In the genomic region with DNA sequence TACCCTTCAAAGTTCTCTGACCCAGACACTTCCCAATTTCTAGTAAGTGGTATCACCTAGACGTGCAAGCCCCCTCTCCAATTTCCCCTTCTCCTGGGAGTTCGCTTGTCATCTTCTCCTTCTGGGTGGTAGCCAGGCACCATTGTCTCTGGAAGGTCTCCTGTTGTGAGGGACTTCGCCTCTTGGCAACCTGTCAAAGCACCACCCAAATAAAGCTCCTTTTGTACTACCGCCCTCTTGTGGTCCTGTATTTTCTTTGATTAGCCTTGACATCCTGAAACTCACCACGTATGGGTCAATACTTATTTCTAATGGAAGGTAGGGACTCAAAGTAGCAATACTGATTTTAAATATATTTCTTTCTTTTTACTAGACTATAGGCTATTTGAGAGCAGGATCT, we compare ENCODE assay signal across 1 cellular context.
A peak's percentile ranks its signal among the peaks of the same experiment; 100 is the strongest.
TF ChIP-seq lines count a peak whose summit lies in the region.

No MANE protein-coding gene starts in this region.

TF ChIP-seq in K562, 482 proteins besides CTCF, POLR2A, EP300 and RAD21 (continued from another document and continues in another):
- TF ChIP-seq, protein P1, sequence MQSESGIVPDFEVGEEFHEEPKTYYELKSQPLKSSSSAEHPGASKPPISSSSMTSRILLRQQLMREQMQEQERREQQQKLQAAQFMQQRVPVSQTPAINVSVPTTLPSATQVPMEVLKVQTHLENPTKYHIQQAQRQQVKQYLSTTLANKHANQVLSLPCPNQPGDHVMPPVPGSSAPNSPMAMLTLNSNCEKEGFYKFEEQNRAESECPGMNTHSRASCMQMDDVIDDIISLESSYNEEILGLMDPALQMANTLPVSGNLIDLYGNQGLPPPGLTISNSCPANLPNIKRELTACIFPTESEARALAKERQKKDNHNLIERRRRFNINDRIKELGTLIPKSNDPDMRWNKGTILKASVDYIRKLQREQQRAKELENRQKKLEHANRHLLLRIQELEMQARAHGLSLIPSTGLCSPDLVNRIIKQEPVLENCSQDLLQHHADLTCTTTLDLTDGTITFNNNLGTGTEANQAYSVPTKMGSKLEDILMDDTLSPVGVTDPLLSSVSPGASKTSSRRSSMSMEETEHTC (IDR thresholded peaks at IDR 0.05) = no peak
- TF ChIP-seq HDAC1 (IDR thresholded peaks at IDR 0.05) (no peak), ZNF75A (CRISPR knock-in tag; IDR thresholded peaks at IDR 0.05) (no peak), ATF1 (CRISPR knock-in tag; IDR thresholded peaks at IDR 0.05) (no peak), ATF1 (tag; IDR thresholded peaks at IDR 0.05) (no peak), ZNF274 (IDR thresholded peaks at IDR 0.05; ENCODE audit: borderline replicate concordance, low read depth, low read length) (no peak), ZNF778 (CRISPR knock-in tag; IDR thresholded peaks at IDR 0.05) (no peak), EZH2 (IDR thresholded peaks at IDR 0.05; ENCODE audit: borderline replicate concordance, low read depth, low read length) (no peak), HDAC3 (IDR thresholded peaks at IDR 0.05; ENCODE audit: borderline replicate concordance, partially characterized antibody) (no peak), RFX5 (IDR thresholded peaks at IDR 0.05; ENCODE audit: low read depth, low read length) (0 out of 2 replicates have a peak, but pooled peaks have one; percentile 41), ZNF445 (CRISPR knock-in tag; IDR thresholded peaks at IDR 0.05; ENCODE audit: low read depth) (no peak), SRSF1 (IDR thresholded peaks at IDR 0.05; ENCODE audit: low read depth, low read length) (no peak), ZSCAN29 (IDR thresholded peaks at IDR 0.05) (no peak), CBX8 (IDR thresholded peaks at IDR 0.05; ENCODE audit: borderline replicate concordance, extremely low read depth, low read depth, low read length, poor library complexity, severe bottlenecking) (no peak), MBD2 (IDR thresholded peaks at IDR 0.05; ENCODE audit: borderline replicate concordance, low read depth) (no peak), SMC3 (conservative IDR thresholded peaks at IDR 0.05; ENCODE audit: insufficient read depth, low read depth, low read length) (peak; percentile 95), CREM (IDR thresholded peaks at IDR 0.05; ENCODE audit: low read depth) (no peak), ZNF140 (CRISPR knock-in tag; IDR thresholded peaks at IDR 0.05) (no peak), MYC (IDR thresholded peaks at IDR 0.05; ENCODE audit: low read depth, low read length) (0 out of 2 replicates have a peak, but pooled peaks have one; percentile 15), MYC (CRISPR knock-in tag; IDR thresholded peaks at IDR 0.05; ENCODE audit: borderline replicate concordance, low read depth) (no peak), POLR3A (IDR thresholded peaks at IDR 0.05; ENCODE audit: borderline replicate concordance, extremely low read depth, insufficient read depth, insufficient read length) (no peak), XRCC3 (IDR thresholded peaks at IDR 0.05) (no peak), PRMT5 (CRISPR knock-in tag; IDR thresholded peaks at IDR 0.05) (no peak), PTBP1 (IDR thresholded peaks at IDR 0.05; ENCODE audit: low read depth, low read length) (no peak), KDM4B (IDR thresholded peaks at IDR 0.05; ENCODE audit: borderline replicate concordance in 2 of 2, low read depth in 1 of 2) (no peak), U2AF1 (optimal IDR thresholded peaks at IDR 0.05; ENCODE audit: low read depth, low read length) (no peak), ZNF324 (CRISPR knock-in tag; IDR thresholded peaks at IDR 0.05) (no peak), RCOR1 (IDR thresholded peaks at IDR 0.05; ENCODE audit: borderline replicate concordance in 1 of 2, low read depth in 2 of 2, low read length in 2 of 2) (peak in 1 of 2 experiments; percentile 46; a peak in 1 of 4 replicates), ZNF586 (CRISPR knock-in tag; conservative IDR thresholded peaks at IDR 0.05) (no peak), ARID1B (IDR thresholded peaks at IDR 0.05) (no peak), SRSF3 (IDR thresholded peaks at IDR 0.05; ENCODE audit: insufficient read depth, low read length) (no peak), ZNF57 (CRISPR knock-in tag; IDR thresholded peaks at IDR 0.05) (no peak)
- TF ChIP-seq, protein P2, sequence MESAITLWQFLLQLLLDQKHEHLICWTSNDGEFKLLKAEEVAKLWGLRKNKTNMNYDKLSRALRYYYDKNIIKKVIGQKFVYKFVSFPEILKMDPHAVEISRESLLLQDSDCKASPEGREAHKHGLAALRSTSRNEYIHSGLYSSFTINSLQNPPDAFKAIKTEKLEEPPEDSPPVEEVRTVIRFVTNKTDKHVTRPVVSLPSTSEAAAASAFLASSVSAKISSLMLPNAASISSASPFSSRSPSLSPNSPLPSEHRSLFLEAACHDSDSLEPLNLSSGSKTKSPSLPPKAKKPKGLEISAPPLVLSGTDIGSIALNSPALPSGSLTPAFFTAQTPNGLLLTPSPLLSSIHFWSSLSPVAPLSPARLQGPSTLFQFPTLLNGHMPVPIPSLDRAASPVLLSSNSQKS (CRISPR knock-in tag; IDR thresholded peaks at IDR 0.05) = no peak
- TF ChIP-seq, protein P3, sequence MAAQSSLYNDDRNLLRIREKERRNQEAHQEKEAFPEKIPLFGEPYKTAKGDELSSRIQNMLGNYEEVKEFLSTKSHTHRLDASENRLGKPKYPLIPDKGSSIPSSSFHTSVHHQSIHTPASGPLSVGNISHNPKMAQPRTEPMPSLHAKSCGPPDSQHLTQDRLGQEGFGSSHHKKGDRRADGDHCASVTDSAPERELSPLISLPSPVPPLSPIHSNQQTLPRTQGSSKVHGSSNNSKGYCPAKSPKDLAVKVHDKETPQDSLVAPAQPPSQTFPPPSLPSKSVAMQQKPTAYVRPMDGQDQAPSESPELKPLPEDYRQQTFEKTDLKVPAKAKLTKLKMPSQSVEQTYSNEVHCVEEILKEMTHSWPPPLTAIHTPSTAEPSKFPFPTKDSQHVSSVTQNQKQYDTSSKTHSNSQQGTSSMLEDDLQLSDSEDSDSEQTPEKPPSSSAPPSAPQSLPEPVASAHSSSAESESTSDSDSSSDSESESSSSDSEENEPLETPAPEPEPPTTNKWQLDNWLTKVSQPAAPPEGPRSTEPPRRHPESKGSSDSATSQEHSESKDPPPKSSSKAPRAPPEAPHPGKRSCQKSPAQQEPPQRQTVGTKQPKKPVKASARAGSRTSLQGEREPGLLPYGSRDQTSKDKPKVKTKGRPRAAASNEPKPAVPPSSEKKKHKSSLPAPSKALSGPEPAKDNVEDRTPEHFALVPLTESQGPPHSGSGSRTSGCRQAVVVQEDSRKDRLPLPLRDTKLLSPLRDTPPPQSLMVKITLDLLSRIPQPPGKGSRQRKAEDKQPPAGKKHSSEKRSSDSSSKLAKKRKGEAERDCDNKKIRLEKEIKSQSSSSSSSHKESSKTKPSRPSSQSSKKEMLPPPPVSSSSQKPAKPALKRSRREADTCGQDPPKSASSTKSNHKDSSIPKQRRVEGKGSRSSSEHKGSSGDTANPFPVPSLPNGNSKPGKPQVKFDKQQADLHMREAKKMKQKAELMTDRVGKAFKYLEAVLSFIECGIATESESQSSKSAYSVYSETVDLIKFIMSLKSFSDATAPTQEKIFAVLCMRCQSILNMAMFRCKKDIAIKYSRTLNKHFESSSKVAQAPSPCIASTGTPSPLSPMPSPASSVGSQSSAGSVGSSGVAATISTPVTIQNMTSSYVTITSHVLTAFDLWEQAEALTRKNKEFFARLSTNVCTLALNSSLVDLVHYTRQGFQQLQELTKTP (IDR thresholded peaks at IDR 0.05; ENCODE audit: low read depth in 1 of 2, partially characterized antibody in 2 of 2) = no peak
- TF ChIP-seq, protein P4, sequence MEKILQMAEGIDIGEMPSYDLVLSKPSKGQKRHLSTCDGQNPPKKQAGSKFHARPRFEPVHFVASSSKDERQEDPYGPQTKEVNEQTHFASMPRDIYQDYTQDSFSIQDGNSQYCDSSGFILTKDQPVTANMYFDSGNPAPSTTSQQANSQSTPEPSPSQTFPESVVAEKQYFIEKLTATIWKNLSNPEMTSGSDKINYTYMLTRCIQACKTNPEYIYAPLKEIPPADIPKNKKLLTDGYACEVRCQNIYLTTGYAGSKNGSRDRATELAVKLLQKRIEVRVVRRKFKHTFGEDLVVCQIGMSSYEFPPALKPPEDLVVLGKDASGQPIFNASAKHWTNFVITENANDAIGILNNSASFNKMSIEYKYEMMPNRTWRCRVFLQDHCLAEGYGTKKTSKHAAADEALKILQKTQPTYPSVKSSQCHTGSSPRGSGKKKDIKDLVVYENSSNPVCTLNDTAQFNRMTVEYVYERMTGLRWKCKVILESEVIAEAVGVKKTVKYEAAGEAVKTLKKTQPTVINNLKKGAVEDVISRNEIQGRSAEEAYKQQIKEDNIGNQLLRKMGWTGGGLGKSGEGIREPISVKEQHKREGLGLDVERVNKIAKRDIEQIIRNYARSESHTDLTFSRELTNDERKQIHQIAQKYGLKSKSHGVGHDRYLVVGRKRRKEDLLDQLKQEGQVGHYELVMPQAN (IDR thresholded peaks at IDR 0.05; ENCODE audit: borderline replicate concordance) = no peak
- TF ChIP-seq, protein P5, sequence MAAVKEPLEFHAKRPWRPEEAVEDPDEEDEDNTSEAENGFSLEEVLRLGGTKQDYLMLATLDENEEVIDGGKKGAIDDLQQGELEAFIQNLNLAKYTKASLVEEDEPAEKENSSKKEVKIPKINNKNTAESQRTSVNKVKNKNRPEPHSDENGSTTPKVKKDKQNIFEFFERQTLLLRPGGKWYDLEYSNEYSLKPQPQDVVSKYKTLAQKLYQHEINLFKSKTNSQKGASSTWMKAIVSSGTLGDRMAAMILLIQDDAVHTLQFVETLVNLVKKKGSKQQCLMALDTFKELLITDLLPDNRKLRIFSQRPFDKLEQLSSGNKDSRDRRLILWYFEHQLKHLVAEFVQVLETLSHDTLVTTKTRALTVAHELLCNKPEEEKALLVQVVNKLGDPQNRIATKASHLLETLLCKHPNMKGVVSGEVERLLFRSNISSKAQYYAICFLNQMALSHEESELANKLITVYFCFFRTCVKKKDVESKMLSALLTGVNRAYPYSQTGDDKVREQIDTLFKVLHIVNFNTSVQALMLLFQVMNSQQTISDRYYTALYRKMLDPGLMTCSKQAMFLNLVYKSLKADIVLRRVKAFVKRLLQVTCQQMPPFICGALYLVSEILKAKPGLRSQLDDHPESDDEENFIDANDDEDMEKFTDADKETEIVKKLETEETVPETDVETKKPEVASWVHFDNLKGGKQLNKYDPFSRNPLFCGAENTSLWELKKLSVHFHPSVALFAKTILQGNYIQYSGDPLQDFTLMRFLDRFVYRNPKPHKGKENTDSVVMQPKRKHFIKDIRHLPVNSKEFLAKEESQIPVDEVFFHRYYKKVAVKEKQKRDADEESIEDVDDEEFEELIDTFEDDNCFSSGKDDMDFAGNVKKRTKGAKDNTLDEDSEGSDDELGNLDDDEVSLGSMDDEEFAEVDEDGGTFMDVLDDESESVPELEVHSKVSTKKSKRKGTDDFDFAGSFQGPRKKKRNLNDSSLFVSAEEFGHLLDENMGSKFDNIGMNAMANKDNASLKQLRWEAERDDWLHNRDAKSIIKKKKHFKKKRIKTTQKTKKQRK (IDR thresholded peaks at IDR 0.05; ENCODE audit: borderline replicate concordance, low read depth, low read length) = no peak
- TF ChIP-seq, protein P6, sequence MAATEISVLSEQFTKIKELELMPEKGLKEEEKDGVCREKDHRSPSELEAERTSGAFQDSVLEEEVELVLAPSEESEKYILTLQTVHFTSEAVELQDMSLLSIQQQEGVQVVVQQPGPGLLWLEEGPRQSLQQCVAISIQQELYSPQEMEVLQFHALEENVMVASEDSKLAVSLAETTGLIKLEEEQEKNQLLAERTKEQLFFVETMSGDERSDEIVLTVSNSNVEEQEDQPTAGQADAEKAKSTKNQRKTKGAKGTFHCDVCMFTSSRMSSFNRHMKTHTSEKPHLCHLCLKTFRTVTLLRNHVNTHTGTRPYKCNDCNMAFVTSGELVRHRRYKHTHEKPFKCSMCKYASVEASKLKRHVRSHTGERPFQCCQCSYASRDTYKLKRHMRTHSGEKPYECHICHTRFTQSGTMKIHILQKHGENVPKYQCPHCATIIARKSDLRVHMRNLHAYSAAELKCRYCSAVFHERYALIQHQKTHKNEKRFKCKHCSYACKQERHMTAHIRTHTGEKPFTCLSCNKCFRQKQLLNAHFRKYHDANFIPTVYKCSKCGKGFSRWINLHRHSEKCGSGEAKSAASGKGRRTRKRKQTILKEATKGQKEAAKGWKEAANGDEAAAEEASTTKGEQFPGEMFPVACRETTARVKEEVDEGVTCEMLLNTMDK (IDR thresholded peaks at IDR 0.05; ENCODE audit: borderline replicate concordance, insufficient read depth, low read depth, low read length, poor library complexity, severe bottlenecking) = peak; percentile 90
- TF ChIP-seq, protein P7, sequence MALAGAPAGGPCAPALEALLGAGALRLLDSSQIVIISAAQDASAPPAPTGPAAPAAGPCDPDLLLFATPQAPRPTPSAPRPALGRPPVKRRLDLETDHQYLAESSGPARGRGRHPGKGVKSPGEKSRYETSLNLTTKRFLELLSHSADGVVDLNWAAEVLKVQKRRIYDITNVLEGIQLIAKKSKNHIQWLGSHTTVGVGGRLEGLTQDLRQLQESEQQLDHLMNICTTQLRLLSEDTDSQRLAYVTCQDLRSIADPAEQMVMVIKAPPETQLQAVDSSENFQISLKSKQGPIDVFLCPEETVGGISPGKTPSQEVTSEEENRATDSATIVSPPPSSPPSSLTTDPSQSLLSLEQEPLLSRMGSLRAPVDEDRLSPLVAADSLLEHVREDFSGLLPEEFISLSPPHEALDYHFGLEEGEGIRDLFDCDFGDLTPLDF (CRISPR knock-in tag; IDR thresholded peaks at IDR 0.05) = 0 out of 2 replicates have a peak, but pooled peaks have one; percentile 65
